ENCODE assay signal across 2 cellular contexts in the genomic region with DNA sequence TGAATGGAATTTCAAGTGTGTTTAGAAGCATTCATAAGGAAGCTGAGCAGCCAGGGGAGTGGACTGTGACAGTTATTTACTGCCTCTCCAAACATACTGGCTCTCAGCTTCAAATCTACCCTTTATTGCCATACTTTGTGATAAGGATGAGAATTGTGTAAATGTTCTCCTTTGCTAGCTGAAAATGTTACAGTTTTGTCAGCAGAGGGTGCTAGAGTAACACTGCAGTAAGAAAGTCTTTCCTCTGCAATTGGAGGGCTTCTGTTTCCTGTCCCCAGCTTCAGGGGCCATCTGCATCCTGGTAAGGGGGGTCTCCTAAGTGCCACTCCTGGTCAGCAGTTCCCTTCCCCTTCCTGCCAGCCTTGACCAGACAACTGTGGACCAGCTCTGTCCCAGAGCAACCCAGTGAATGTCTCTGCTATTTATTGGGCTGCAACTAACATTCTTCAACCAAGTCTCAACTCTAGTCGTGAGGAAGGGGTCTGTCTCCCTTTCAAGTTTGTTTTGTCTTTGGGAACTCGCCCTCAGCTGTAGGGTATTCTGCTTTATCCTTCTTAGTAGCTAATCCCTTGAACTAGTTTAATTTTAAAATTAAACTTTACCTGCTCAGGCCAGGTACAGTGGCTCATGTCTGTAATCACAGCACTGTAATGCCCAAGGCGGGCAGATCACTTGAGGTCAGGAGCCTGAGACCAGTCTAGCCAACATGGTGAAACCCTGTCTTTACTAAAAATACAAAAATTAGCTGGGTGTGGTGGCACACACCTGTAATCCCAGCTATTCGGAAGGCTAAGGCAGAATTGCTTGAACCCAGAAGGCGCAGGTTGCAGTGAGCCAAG.
TF ChIP-seq lines count a peak whose summit lies in the region.

No MANE protein-coding gene starts in this region.

TF ChIP-seq in Ishikawa, 13 proteins besides CTCF, POLR2A, EP300 and RAD21 (continued from another document):
- TF ChIP-seq ZBTB7A (IDR thresholded peaks at IDR 0.05; ENCODE audit: low read depth) = no peak
- TF ChIP-seq REST (IDR thresholded peaks at IDR 0.05; ENCODE audit: low read depth) = no peak

TF ChIP-seq in HepG2, 621 proteins besides CTCF, POLR2A, EP300 and RAD21 (continued from another document and continues in another):
- no peak for TF ChIP-seq THAP8 (CRISPR knock-in tag; IDR thresholded peaks at IDR 0.05; ENCODE audit: borderline replicate concordance)
- peak; percentile 17; the same call in 1 of the 2 replicates for TF ChIP-seq RXRB (CRISPR knock-in tag; IDR thresholded peaks at IDR 0.05; ENCODE audit: borderline replicate concordance)
- TF ChIP-seq MAFG (CRISPR knock-in tag; IDR thresholded peaks at IDR 0.05) = no peak
- TF ChIP-seq, protein P1, sequence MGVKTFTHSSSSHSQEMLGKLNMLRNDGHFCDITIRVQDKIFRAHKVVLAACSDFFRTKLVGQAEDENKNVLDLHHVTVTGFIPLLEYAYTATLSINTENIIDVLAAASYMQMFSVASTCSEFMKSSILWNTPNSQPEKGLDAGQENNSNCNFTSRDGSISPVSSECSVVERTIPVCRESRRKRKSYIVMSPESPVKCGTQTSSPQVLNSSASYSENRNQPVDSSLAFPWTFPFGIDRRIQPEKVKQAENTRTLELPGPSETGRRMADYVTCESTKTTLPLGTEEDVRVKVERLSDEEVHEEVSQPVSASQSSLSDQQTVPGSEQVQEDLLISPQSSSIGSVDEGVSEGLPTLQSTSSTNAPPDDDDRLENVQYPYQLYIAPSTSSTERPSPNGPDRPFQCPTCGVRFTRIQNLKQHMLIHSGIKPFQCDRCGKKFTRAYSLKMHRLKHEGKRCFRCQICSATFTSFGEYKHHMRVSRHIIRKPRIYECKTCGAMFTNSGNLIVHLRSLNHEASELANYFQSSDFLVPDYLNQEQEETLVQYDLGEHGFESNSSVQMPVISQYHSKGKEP (CRISPR knock-in tag; IDR thresholded peaks at IDR 0.05) = no peak
- TF ChIP-seq ZFX (CRISPR knock-in tag; IDR thresholded peaks at IDR 0.05; ENCODE audit: low read depth) = no peak
- no peak for TF ChIP-seq REXO4 (CRISPR knock-in tag; IDR thresholded peaks at IDR 0.05; ENCODE audit: borderline replicate concordance)
- TF ChIP-seq MYPOP (CRISPR knock-in tag; IDR thresholded peaks at IDR 0.05) = peak; percentile 26; the same call in 1 of the 2 replicates
- 0 out of 2 replicates have a peak, but pooled peaks have one; percentile 21 for TF ChIP-seq TBX2 (CRISPR knock-in tag; IDR thresholded peaks at IDR 0.05; ENCODE audit: borderline replicate concordance)
- TF ChIP-seq ZBTB37 (CRISPR knock-in tag; IDR thresholded peaks at IDR 0.05) = no peak
- no peak for TF ChIP-seq ZFP36L2 (CRISPR knock-in tag; IDR thresholded peaks at IDR 0.05)
- no peak for TF ChIP-seq U2AF1 (optimal IDR thresholded peaks at IDR 0.05; ENCODE audit: low read depth, low read length)
- TF ChIP-seq ZNF501 (CRISPR knock-in tag; IDR thresholded peaks at IDR 0.05) = no peak
- no peak for TF ChIP-seq MTF1 (CRISPR knock-in tag; IDR thresholded peaks at IDR 0.05)
- TF ChIP-seq ZNF207 (IDR thresholded peaks at IDR 0.05; ENCODE audit: borderline replicate concordance) = no peak
- no peak for TF ChIP-seq FOXK1 (CRISPR knock-in tag; IDR thresholded peaks at IDR 0.05; ENCODE audit: borderline replicate concordance, low read depth)
- no peak for TF ChIP-seq DNMT1 (CRISPR knock-in tag; IDR thresholded peaks at IDR 0.05)
- TF ChIP-seq, protein P2, sequence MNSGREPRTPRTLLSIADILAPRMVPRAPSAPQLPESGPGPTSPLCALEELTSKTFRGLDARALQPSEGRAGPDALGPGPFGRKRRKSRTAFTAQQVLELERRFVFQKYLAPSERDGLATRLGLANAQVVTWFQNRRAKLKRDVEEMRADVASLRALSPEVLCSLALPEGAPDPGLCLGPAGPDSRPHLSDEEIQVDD (CRISPR knock-in tag; IDR thresholded peaks at IDR 0.05; ENCODE audit: borderline replicate concordance) = no peak
- no peak for TF ChIP-seq ZBTB26 (CRISPR knock-in tag; IDR thresholded peaks at IDR 0.05; ENCODE audit: borderline replicate concordance)
- TF ChIP-seq ZMYM4 (CRISPR knock-in tag; IDR thresholded peaks at IDR 0.05) = peak; percentile 44
- no peak for TF ChIP-seq MTA1 (CRISPR knock-in tag; IDR thresholded peaks at IDR 0.05; ENCODE audit: borderline replicate concordance)
- TF ChIP-seq CREB1 (IDR thresholded peaks at IDR 0.05) = no peak
- no peak for TF ChIP-seq CREB1 (CRISPR knock-in tag; IDR thresholded peaks at IDR 0.05)
- TF ChIP-seq ZNF777 (CRISPR knock-in tag; IDR thresholded peaks at IDR 0.05) = no peak
- no peak for TF ChIP-seq ZNF597 (CRISPR knock-in tag; IDR thresholded peaks at IDR 0.05)
- TF ChIP-seq SP140L (CRISPR knock-in tag; IDR thresholded peaks at IDR 0.05; ENCODE audit: borderline replicate concordance) = no peak
- no peak for TF ChIP-seq EZH2 (conservative IDR thresholded peaks at IDR 0.05; ENCODE audit: low read depth, low read length)
- TF ChIP-seq ARNT (IDR thresholded peaks at IDR 0.05) = no peak
- TF ChIP-seq ZNF282 (IDR thresholded peaks at IDR 0.05; ENCODE audit: partially characterized antibody) = no peak
- peak; percentile 35; the same call in 1 of the 2 replicates for TF ChIP-seq ZNF224 (CRISPR knock-in tag; IDR thresholded peaks at IDR 0.05)
- no peak for TF ChIP-seq SUZ12 (IDR thresholded peaks at IDR 0.05; ENCODE audit: low read depth, low read length)
- no peak for TF ChIP-seq ZBTB8A (CRISPR knock-in tag; IDR thresholded peaks at IDR 0.05; ENCODE audit: borderline replicate concordance, low read depth)
- TF ChIP-seq, protein P3, sequence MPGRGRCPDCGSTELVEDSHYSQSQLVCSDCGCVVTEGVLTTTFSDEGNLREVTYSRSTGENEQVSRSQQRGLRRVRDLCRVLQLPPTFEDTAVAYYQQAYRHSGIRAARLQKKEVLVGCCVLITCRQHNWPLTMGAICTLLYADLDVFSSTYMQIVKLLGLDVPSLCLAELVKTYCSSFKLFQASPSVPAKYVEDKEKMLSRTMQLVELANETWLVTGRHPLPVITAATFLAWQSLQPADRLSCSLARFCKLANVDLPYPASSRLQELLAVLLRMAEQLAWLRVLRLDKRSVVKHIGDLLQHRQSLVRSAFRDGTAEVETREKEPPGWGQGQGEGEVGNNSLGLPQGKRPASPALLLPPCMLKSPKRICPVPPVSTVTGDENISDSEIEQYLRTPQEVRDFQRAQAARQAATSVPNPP (CRISPR knock-in tag; IDR thresholded peaks at IDR 0.05) = no peak
- TF ChIP-seq, protein P4, sequence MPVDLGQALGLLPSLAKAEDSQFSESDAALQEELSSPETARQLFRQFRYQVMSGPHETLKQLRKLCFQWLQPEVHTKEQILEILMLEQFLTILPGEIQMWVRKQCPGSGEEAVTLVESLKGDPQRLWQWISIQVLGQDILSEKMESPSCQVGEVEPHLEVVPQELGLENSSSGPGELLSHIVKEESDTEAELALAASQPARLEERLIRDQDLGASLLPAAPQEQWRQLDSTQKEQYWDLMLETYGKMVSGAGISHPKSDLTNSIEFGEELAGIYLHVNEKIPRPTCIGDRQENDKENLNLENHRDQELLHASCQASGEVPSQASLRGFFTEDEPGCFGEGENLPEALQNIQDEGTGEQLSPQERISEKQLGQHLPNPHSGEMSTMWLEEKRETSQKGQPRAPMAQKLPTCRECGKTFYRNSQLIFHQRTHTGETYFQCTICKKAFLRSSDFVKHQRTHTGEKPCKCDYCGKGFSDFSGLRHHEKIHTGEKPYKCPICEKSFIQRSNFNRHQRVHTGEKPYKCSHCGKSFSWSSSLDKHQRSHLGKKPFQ (CRISPR knock-in tag; IDR thresholded peaks at IDR 0.05; ENCODE audit: insufficient replicate concordance) = no peak
- TF ChIP-seq ISL2 (CRISPR knock-in tag; IDR thresholded peaks at IDR 0.05) = no peak
- no peak for TF ChIP-seq ZNF484 (CRISPR knock-in tag; IDR thresholded peaks at IDR 0.05; ENCODE audit: borderline replicate concordance, low read depth)
- 0 out of 2 replicates have a peak, but pooled peaks have one; percentile 44 for TF ChIP-seq SIN3B (IDR thresholded peaks at IDR 0.05; ENCODE audit: low read length)
- no peak for TF ChIP-seq ZBED4 (CRISPR knock-in tag; IDR thresholded peaks at IDR 0.05; ENCODE audit: borderline replicate concordance)
- no peak for TF ChIP-seq MLXIP (CRISPR knock-in tag; IDR thresholded peaks at IDR 0.05; ENCODE audit: borderline replicate concordance)
- no peak for TF ChIP-seq DR1 (CRISPR knock-in tag; IDR thresholded peaks at IDR 0.05)
- no peak for TF ChIP-seq ZNF264 (CRISPR knock-in tag; IDR thresholded peaks at IDR 0.05)
